Comparison of ENCODE assay signal across 1 cellular context in the genomic region with DNA sequence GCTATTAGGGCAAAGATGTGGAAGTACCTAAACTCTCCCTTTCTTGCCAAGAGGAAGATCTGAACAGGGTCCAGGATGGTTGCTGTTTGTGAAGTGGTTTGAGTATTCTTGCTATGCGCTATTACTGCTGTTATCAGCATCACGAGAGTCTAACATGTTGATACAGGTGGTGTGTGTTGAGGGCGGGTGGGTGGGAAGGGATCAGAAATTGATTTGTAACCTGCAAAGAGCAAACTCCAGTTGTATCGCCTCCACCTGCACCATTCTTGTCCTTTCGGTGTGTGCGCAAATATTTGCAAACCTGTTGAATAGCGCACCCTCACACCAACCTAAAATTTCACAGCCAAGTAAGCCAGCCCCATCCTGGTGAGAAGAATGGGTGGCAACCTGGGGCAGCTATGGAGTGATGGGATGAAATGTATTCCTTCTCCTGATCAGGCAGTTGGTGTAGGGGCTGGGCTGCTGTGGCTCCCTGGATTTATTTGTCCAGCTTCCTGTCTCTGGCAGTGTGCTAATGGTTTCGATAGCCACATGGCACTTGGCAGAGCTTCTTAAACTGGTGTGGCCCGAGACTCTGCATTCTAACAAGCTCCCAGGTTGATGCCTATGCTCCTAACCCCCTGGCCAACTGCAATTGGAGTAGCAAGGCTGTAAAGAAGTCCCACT.
TF ChIP-seq lines count a peak whose summit lies in the region.

No MANE protein-coding gene starts in this region.

TF ChIP-seq in GM23338, 12 proteins besides CTCF, POLR2A, EP300 and RAD21 (continued from another document):
- TF ChIP-seq, protein P1, sequence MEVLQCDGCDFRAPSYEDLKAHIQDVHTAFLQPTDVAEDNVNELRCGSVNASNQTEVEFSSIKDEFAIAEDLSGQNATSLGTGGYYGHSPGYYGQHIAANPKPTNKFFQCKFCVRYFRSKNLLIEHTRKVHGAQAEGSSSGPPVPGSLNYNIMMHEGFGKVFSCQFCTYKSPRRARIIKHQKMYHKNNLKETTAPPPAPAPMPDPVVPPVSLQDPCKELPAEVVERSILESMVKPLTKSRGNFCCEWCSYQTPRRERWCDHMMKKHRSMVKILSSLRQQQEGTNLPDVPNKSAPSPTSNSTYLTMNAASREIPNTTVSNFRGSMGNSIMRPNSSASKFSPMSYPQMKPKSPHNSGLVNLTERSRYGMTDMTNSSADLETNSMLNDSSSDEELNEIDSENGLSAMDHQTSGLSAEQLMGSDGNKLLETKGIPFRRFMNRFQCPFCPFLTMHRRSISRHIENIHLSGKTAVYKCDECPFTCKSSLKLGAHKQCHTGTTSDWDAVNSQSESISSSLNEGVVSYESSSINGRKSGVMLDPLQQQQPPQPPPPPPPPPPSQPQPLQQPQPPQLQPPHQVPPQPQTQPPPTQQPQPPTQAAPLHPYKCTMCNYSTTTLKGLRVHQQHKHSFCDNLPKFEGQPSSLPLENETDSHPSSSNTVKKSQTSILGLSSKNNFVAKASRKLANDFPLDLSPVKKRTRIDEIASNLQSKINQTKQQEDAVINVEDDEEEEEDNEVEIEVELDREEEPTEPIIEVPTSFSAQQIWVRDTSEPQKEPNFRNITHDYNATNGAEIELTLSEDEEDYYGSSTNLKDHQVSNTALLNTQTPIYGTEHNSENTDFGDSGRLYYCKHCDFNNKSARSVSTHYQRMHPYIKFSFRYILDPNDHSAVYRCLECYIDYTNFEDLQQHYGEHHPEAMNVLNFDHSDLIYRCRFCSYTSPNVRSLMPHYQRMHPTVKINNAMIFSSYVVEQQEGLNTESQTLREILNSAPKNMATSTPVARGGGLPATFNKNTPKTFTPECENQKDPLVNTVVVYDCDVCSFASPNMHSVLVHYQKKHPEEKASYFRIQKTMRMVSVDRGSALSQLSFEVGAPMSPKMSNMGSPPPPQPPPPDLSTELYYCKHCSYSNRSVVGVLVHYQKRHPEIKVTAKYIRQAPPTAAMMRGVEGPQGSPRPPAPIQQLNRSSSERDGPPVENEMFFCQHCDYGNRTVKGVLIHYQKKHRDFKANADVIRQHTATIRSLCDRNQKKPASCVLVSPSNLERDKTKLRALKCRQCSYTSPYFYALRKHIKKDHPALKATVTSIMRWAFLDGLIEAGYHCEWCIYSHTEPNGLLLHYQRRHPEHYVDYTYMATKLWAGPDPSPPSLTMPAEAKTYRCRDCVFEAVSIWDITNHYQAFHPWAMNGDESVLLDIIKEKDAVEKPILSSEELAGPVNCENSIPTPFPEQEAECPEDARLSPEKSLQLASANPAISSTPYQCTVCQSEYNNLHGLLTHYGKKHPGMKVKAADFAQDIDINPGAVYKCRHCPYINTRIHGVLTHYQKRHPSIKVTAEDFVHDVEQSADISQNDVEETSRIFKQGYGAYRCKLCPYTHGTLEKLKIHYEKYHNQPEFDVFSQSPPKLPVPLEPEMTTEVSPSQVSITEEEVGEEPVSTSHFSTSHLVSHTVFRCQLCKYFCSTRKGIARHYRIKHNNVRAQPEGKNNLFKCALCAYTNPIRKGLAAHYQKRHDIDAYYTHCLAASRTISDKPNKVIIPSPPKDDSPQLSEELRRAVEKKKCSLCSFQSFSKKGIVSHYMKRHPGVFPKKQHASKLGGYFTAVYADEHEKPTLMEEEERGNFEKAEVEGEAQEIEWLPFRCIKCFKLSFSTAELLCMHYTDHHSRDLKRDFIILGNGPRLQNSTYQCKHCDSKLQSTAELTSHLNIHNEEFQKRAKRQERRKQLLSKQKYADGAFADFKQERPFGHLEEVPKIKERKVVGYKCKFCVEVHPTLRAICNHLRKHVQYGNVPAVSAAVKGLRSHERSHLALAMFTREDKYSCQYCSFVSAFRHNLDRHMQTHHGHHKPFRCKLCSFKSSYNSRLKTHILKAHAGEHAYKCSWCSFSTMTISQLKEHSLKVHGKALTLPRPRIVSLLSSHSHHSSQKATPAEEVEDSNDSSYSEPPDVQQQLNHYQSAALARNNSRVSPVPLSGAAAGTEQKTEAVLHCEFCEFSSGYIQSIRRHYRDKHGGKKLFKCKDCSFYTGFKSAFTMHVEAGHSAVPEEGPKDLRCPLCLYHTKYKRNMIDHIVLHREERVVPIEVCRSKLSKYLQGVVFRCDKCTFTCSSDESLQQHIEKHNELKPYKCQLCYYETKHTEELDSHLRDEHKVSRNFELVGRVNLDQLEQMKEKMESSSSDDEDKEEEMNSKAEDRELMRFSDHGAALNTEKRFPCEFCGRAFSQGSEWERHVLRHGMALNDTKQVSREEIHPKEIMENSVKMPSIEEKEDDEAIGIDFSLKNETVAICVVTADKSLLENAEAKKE (CRISPR knock-in tag; IDR thresholded peaks at IDR 0.05): no peak
- TF ChIP-seq NANOG (IDR thresholded peaks at IDR 0.05; ENCODE audit: borderline replicate concordance) (no peak), ZNF114 (CRISPR knock-in tag; IDR thresholded peaks at IDR 0.05) (no peak), EZH2phosphoT487 (IDR thresholded peaks at IDR 0.05; ENCODE audit: unreplicated experiment) (no peak), ZNF331 (CRISPR knock-in tag; IDR thresholded peaks at IDR 0.05; ENCODE audit: low read depth) (no peak), JUNB (IDR thresholded peaks at IDR 0.05; ENCODE audit: unreplicated experiment) (no peak), POLR2AphosphoS5 (IDR thresholded peaks at IDR 0.05; ENCODE audit: low read depth) (no peak), EZH2 (IDR thresholded peaks at IDR 0.05; ENCODE audit: low read depth, unreplicated experiment) (no peak)
- TF ChIP-seq, protein P2, sequence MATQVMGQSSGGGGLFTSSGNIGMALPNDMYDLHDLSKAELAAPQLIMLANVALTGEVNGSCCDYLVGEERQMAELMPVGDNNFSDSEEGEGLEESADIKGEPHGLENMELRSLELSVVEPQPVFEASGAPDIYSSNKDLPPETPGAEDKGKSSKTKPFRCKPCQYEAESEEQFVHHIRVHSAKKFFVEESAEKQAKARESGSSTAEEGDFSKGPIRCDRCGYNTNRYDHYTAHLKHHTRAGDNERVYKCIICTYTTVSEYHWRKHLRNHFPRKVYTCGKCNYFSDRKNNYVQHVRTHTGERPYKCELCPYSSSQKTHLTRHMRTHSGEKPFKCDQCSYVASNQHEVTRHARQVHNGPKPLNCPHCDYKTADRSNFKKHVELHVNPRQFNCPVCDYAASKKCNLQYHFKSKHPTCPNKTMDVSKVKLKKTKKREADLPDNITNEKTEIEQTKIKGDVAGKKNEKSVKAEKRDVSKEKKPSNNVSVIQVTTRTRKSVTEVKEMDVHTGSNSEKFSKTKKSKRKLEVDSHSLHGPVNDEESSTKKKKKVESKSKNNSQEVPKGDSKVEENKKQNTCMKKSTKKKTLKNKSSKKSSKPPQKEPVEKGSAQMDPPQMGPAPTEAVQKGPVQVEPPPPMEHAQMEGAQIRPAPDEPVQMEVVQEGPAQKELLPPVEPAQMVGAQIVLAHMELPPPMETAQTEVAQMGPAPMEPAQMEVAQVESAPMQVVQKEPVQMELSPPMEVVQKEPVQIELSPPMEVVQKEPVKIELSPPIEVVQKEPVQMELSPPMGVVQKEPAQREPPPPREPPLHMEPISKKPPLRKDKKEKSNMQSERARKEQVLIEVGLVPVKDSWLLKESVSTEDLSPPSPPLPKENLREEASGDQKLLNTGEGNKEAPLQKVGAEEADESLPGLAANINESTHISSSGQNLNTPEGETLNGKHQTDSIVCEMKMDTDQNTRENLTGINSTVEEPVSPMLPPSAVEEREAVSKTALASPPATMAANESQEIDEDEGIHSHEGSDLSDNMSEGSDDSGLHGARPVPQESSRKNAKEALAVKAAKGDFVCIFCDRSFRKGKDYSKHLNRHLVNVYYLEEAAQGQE (IDR thresholded peaks at IDR 0.05; ENCODE audit: unreplicated experiment): no peak
